ENCODE assay signal across 22 cellular contexts in the genomic region with DNA sequence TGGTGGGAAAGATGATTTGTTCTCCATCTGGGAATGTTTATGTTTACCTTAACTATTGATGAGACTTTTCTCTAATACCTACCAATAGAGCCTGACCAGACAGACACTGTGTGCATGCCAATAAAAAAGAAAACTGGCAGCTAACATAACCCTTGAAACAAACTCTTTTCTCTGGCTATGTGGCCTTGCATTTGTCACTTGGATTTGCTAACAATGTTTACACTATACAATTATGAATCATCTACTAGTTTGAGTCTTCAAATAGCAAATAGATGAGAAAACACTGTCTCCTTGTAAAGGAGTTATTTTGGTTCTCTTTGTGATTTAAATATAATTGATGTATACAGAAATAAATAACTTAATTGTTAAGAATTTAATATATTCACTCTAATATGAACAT.
A peak's percentile ranks its signal among the peaks of the same experiment; 100 is the strongest.
DNase-seq lines count a peak whose midpoint lies in the region; ATAC-seq, FAIRE-seq and TF ChIP-seq lines count a peak whose summit lies in the region.
"Had no signal": no experiment of that assay in that cellular context is flagged by ENCODE, and none has a peak within 500 bp of the region (broad histone marks: within the 10 kb centered on the region; RNA-seq: fewer than 3 reads in every experiment).

No MANE protein-coding gene starts in this region.

- H3K56ac ChIP-seq in IMR-90 (ENCODE audit: extremely low read depth, insufficient read depth, low read length), result no peak overlapping the region

- TF ChIP-seq EP300 in upper lobe of left lung (IDR thresholded peaks at IDR 0.05), result no peak

- no peak overlapping the region for H2AK5ac ChIP-seq in IMR-90 (ENCODE audit: low read depth, low read length)

- in situ Hi-C loops in IMR-90 (cut with MboI; ENCODE audit: low sequenced_read_pairs), result no loop called here

- H3K9me3 ChIP-seq in IMR-90 (ENCODE audit: control insufficient read depth, insufficient read depth, low read length) (no peaks in the 10 kb centered on the region), upper lobe of left lung (no peaks in the 10 kb centered on the region)
- H3K9me3 ChIP-seq: gastroesophageal sphincter had no signal

- peak; percentile 56 for DNase-seq in DMS53 (lab: John Stamatoyannopoulos, UW)
- DNase-seq in IMR-90, result peak; percentile 66
- peak; percentile 53 for DNase-seq in bronchial epithelial cell (ENCODE audit: low read depth)
- peak; percentile 18 for DNase-seq in myocyte (ENCODE audit: low read depth)
- DNase-seq in D721Med (ENCODE audit: insufficient read length, low spot score), result no peak
- DNase-seq in endothelial cell (ENCODE audit: low spot score), result no peak
- no peak for DNase-seq in upper lobe of left lung
- DNase-seq: activated B cell treated with CpG ODN at 0.5 μM for 24 hours, activated gamma-delta T cell, C1 segment of cervical spinal cord, DMS79, immature natural killer cell, Karpas-422, NCI-H187 treated with DMSO at 0.1 percent for 48 hours, NCI-H748 treated with DMSO at 0.1 percent for 48 hours, T-helper 1 cell had no signal

- peaks cover 4% of the 10 kb centered on the region; the same call in 1 of the 2 replicates for H3K9me1 ChIP-seq in IMR-90 (ENCODE audit: insufficient read depth, low read length)

- H2BK120ac ChIP-seq in IMR-90 (ENCODE audit: low read depth, low read length), result no peak overlapping the region

- no peak overlapping the region for H2BK15ac ChIP-seq in IMR-90 (ENCODE audit: low read depth, low read length)

- no peak overlapping the region for H3K4me3 Mint-ChIP-seq in endothelial cell (ENCODE audit: unreplicated experiment)
- H3K4me3 Mint-ChIP-seq: activated B cell treated with CpG ODN at 0.5 μM for 24 hours; brain; immature natural killer cell; stimulated activated memory B cell treated with anti-CD40 and anti-IgM and Interleukin-4, amounts not matched to agents 10 μg/mL and 1 μg/mL and 100 μg/mL, for 72 hours had no signal

- H3K4me1 ChIP-seq in IMR-90 (ENCODE audit: control insufficient read depth, insufficient read depth, low read length), result peaks cover 6% of the 10 kb centered on the region
- H3K4me1 ChIP-seq in upper lobe of left lung, result no peaks in the 10 kb centered on the region

- TF ChIP-seq CTCF in IMR-90 (conservative IDR thresholded peaks at IDR 0.05; ENCODE audit: low read depth, low read length) (no peak), bronchial epithelial cell (IDR thresholded peaks at IDR 0.05; ENCODE audit: insufficient read depth, low read length, severe bottlenecking) (no peak), D721Med (IDR thresholded peaks at IDR 0.05; ENCODE audit: insufficient read depth, missing control alignments) (no peak), endothelial cell (IDR thresholded peaks at IDR 0.05; ENCODE audit: unreplicated experiment) (no peak), upper lobe of left lung (IDR thresholded peaks at IDR 0.05) (no peak)

- no peak for TF ChIP-seq RAD21 in IMR-90 (IDR thresholded peaks at IDR 0.05; ENCODE audit: low read length)

- no peaks in the 10 kb centered on the region for H3K9me3 Mint-ChIP-seq in endothelial cell (ENCODE audit: unreplicated experiment)
- H3K9me3 Mint-ChIP-seq: activated B cell treated with CpG ODN at 0.5 μM for 24 hours; stimulated activated memory B cell treated with anti-CD40 and anti-IgM and Interleukin-4, amounts not matched to agents 10 μg/mL and 1 μg/mL and 100 μg/mL, for 72 hours had no signal

- H3K79me1 ChIP-seq in IMR-90 (ENCODE audit: low read depth in 1 of 2, low read length in 2 of 2), result no peaks in the 10 kb centered on the region

- CTCF ChIA-PET in IMR-90 (lab: Yijun Ruan, JAX), result no interaction called here

- TF ChIP-seq POLR2A in IMR-90 (IDR thresholded peaks at IDR 0.05; ENCODE audit: low read depth, low read length) (no peak), upper lobe of left lung (IDR thresholded peaks at IDR 0.05) (no peak)

- H3K4me1 Mint-ChIP-seq in endothelial cell (ENCODE audit: unreplicated experiment), result no peaks in the 10 kb centered on the region
- H3K4me1 Mint-ChIP-seq: activated B cell treated with CpG ODN at 0.5 μM for 24 hours; brain; immature natural killer cell; stimulated activated memory B cell treated with anti-CD40 and anti-IgM and Interleukin-4, amounts not matched to agents 10 μg/mL and 1 μg/mL and 100 μg/mL, for 72 hours had no signal

- H4K5ac ChIP-seq in IMR-90 (ENCODE audit: low read depth, low read length), result no peak overlapping the region

- no peaks in the 10 kb centered on the region for H4K20me1 ChIP-seq in IMR-90 (ENCODE audit: insufficient read depth, low read length)

- H3K4me2 ChIP-seq in IMR-90 (ENCODE audit: low read depth, low read length), result peak overlapping the region; percentile 65; the same call in 1 of the 2 replicates

- H3K18ac ChIP-seq in IMR-90 (ENCODE audit: low read depth, low read length), result no peak overlapping the region

- H3K4ac ChIP-seq in IMR-90 (ENCODE audit: low read depth, low read length), result no peak overlapping the region

- FAIRE-seq in bronchial epithelial cell (lab: Jason Lieb, UNC) (no peak), D721Med (lab: Jason Lieb, UNC) (no peak)

- no peak overlapping the region for H3K4me3 ChIP-seq in IMR-90 (ENCODE audit: insufficient read depth, low read depth, low read length)
- H3K4me3 ChIP-seq in bronchial epithelial cell (ENCODE audit: low read depth, low read length), result no peak overlapping the region
- H3K4me3 ChIP-seq in upper lobe of left lung, result no peak overlapping the region
- H3K4me3 ChIP-seq: gastroesophageal sphincter had no signal

- dilution Hi-C loops in IMR-90 (cut with HindIII; ENCODE audit: low sequenced_read_pairs, unreplicated experiment), result no loop called here

- no peak overlapping the region for H4K8ac ChIP-seq in IMR-90 (ENCODE audit: low read depth in 2 of 2, low read length in 2 of 2)

- BruUV-seq in IMR-90 (replicated peaks; lab: Mats Ljungman, UMichigan), result no TSS peak

- H3K14ac ChIP-seq in IMR-90 (replicated peaks; ENCODE audit: low read depth, low read length), result no peak overlapping the region

- ATAC-seq in IMR-90 (ENCODE audit: low read depth) (peak; percentile 56), GM19324 (IDR thresholded peaks at IDR 0.05; ENCODE audit: low FRiP score, unreplicated experiment) (no peak), upper lobe of left lung (ENCODE audit: low FRiP score in 2 of 2) (no peak)
- ATAC-seq: gastroesophageal sphincter; HCT116; Panc1; stimulated activated memory B cell treated with anti-CD40 and anti-IgM and Interleukin-4, amounts not matched to agents 10 μg/mL and 1 μg/mL and 100 μg/mL, for 72 hours had no signal

- no peak overlapping the region for H3K27ac Mint-ChIP-seq in endothelial cell (ENCODE audit: unreplicated experiment)
- H3K27ac Mint-ChIP-seq: activated B cell treated with CpG ODN at 0.5 μM for 24 hours; brain; immature natural killer cell; stimulated activated memory B cell treated with anti-CD40 and anti-IgM and Interleukin-4, amounts not matched to agents 10 μg/mL and 1 μg/mL and 100 μg/mL, for 72 hours had no signal

- no peaks in the 10 kb centered on the region for H3K36me3 Mint-ChIP-seq in endothelial cell (ENCODE audit: low read depth, unreplicated experiment)
- H3K36me3 Mint-ChIP-seq: brain; stimulated activated memory B cell treated with anti-CD40 and anti-IgM and Interleukin-4, amounts not matched to agents 10 μg/mL and 1 μg/mL and 100 μg/mL, for 72 hours had no signal

- no peak overlapping the region for H2AFZ ChIP-seq in IMR-90 (replicated peaks; ENCODE audit: low read length, poor library complexity)

- no peak overlapping the region for H2BK20ac ChIP-seq in IMR-90 (ENCODE audit: low read depth, low read length)

- no peak overlapping the region for H4K91ac ChIP-seq in IMR-90 (ENCODE audit: insufficient read depth, low read depth, low read length)

- POLR2A ChIA-PET in IMR-90 (lab: Charles Lee; ENCODE audit: unreplicated experiment), result no interaction called here

- H3K27ac ChIP-seq in IMR-90 (ENCODE audit: insufficient read depth, low read length), result no peak overlapping the region
- H3K27ac ChIP-seq in upper lobe of left lung, result no peak overlapping the region
- H3K27ac ChIP-seq: gastroesophageal sphincter had no signal

- H3K36me3 ChIP-seq in IMR-90 (ENCODE audit: control insufficient read depth, insufficient read depth, low read length), result no peaks in the 10 kb centered on the region
- H3K36me3 ChIP-seq in bronchial epithelial cell (ENCODE audit: control insufficient read depth, insufficient read depth, low read length), result no peaks in the 10 kb centered on the region
- no peaks in the 10 kb centered on the region for H3K36me3 ChIP-seq in upper lobe of left lung
- H3K36me3 ChIP-seq: gastroesophageal sphincter had no signal

- H3K9ac ChIP-seq in IMR-90 (ENCODE audit: low read depth, low read length), result no peak overlapping the region

- H3K27me3 Mint-ChIP-seq in endothelial cell (ENCODE audit: unreplicated experiment), result peaks cover 2% of the 10 kb centered on the region
- H3K27me3 Mint-ChIP-seq: activated B cell treated with CpG ODN at 0.5 μM for 24 hours; stimulated activated memory B cell treated with anti-CD40 and anti-IgM and Interleukin-4, amounts not matched to agents 10 μg/mL and 1 μg/mL and 100 μg/mL, for 72 hours had no signal

- peak overlapping the region; percentile 55 for H2BK5ac ChIP-seq in IMR-90 (ENCODE audit: low read depth, low read length, poor library complexity, severe bottlenecking)

- intact Hi-C loops in IMR-90 (cut with micrococcal nuclease), result no loop called here

- no peak overlapping the region for H2AK9ac ChIP-seq in IMR-90 (replicated peaks; ENCODE audit: low read depth, low read length, poor library complexity)

- H3K27me3 ChIP-seq in IMR-90 (ENCODE audit: control insufficient read depth, insufficient read depth, low read length), result no peaks in the 10 kb centered on the region
- H3K27me3 ChIP-seq in bronchial epithelial cell (ENCODE audit: control insufficient read depth, insufficient read depth, low read length), result no peaks in the 10 kb centered on the region
- no peaks in the 10 kb centered on the region for H3K27me3 ChIP-seq in upper lobe of left lung
- H3K27me3 ChIP-seq: gastroesophageal sphincter had no signal

- no peak overlapping the region for H3K23ac ChIP-seq in IMR-90 (ENCODE audit: low read depth, low read length)

TF ChIP-seq in IMR-90, 13 proteins besides CTCF, POLR2A, EP300 and RAD21:
- no peak for TF ChIP-seq BHLHE40 (IDR thresholded peaks at IDR 0.05; ENCODE audit: low read depth, low read length)
- no peak for TF ChIP-seq SMC3 (IDR thresholded peaks at IDR 0.05; ENCODE audit: low read depth, low read length)
- TF ChIP-seq FOS (IDR thresholded peaks at IDR 0.05; ENCODE audit: low read depth, low read length), result 0 out of 2 replicates have a peak, but pooled peaks have one; percentile 12
TF ChIP-seq in IMR-90: peak in this region for 1.

Comparison
In these comparisons a context has a peak if more than half of its experiments do, and no peak if none do; other contexts are left out.
1. DNase-seq: peak in DMS53 (single experiment), IMR-90 (single experiment), bronchial epithelial cell (single experiment) and myocyte (single experiment); none in D721Med (single experiment), endothelial cell (single experiment) and upper lobe of left lung (0 of 2).